1 cellular context compared by ENCODE assay signal in the genomic region with DNA sequence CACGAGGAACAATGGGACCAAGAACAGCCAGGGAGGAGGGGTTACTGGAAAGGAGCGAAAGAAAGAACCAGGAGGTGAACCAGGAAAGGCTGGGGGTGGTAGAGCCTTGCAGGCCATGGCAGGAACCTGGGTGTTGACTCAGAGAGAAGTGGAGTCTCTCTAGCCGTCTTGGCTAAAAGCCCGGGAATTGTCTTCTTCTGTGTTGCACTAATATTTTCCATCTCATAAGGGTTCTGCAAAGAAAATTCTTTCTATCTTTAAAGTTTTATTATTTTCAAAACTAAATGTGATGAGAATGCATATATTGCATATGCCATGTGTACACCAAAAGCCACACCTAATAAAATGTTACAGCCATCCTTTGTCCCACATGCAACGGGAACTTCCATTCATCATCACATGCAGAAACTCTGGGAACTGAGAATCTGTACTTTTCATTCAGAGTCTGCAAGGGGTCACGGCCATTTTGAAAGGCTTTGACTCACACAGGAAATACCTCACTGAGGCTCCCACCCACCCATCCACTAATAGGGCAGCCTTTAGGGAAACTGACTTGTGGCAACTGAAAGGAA.
TF ChIP-seq lines count a peak whose summit lies in the region.

No MANE protein-coding gene starts in this region.

TF ChIP-seq in SK-N-SH treated with all-trans-retinoic acid at 6 μM for 48 hours, 23 proteins besides CTCF, POLR2A, EP300 and RAD21 (continued from another document):
- no peak for TF ChIP-seq ARNTL (CRISPR knock-in tag; IDR thresholded peaks at IDR 0.05; ENCODE audit: borderline replicate concordance, low read depth)
- TF ChIP-seq ZNF70 (CRISPR knock-in tag; IDR thresholded peaks at IDR 0.05) = no peak
- no peak for TF ChIP-seq ESRRG (CRISPR knock-in tag; IDR thresholded peaks at IDR 0.05)
- no peak for TF ChIP-seq ZFP30 (CRISPR knock-in tag; IDR thresholded peaks at IDR 0.05)
